Comparison of ENCODE assay signal across 1 cellular context in genomic region chr11:86922225-86922624, GRCh38.
TF ChIP-seq lines count a peak whose summit lies in the region.

No MANE protein-coding gene starts in this region.

TF ChIP-seq in K562, 482 proteins besides CTCF, POLR2A, EP300 and RAD21 (continued from another document):
- TF ChIP-seq, protein P1, sequence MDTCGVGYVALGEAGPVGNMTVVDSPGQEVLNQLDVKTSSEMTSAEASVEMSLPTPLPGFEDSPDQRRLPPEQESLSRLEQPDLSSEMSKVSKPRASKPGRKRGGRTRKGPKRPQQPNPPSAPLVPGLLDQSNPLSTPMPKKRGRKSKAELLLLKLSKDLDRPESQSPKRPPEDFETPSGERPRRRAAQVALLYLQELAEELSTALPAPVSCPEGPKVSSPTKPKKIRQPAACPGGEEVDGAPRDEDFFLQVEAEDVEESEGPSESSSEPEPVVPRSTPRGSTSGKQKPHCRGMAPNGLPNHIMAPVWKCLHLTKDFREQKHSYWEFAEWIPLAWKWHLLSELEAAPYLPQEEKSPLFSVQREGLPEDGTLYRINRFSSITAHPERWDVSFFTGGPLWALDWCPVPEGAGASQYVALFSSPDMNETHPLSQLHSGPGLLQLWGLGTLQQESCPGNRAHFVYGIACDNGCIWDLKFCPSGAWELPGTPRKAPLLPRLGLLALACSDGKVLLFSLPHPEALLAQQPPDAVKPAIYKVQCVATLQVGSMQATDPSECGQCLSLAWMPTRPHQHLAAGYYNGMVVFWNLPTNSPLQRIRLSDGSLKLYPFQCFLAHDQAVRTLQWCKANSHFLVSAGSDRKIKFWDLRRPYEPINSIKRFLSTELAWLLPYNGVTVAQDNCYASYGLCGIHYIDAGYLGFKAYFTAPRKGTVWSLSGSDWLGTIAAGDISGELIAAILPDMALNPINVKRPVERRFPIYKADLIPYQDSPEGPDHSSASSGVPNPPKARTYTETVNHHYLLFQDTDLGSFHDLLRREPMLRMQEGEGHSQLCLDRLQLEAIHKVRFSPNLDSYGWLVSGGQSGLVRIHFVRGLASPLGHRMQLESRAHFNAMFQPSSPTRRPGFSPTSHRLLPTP (IDR thresholded peaks at IDR 0.05; ENCODE audit: borderline replicate concordance, extremely low read depth, insufficient read length) = no peak
- no peak for TF ChIP-seq PHF21A (IDR thresholded peaks at IDR 0.05; ENCODE audit: borderline replicate concordance, low read depth)
- no peak for TF ChIP-seq PATZ1 (CRISPR knock-in tag; IDR thresholded peaks at IDR 0.05; ENCODE audit: borderline replicate concordance)
- TF ChIP-seq PTBP1 (IDR thresholded peaks at IDR 0.05; ENCODE audit: low read depth, low read length) = no peak
- no peak for TF ChIP-seq E2F5 (CRISPR knock-in tag; IDR thresholded peaks at IDR 0.05)
- no peak for TF ChIP-seq DPF2 (IDR thresholded peaks at IDR 0.05)
- TF ChIP-seq FOXA1 (IDR thresholded peaks at IDR 0.05; ENCODE audit: borderline replicate concordance) = no peak
- TF ChIP-seq BCOR (IDR thresholded peaks at IDR 0.05) = 0 out of 2 replicates have a peak, but pooled peaks have one; percentile 16
- no peak for TF ChIP-seq SNRNP70 (optimal IDR thresholded peaks at IDR 0.05; ENCODE audit: low read depth, low read length)
- no peak for TF ChIP-seq MIER1 (IDR thresholded peaks at IDR 0.05; ENCODE audit: low read depth)
- TF ChIP-seq NR4A1 (CRISPR knock-in tag; IDR thresholded peaks at IDR 0.05) = no peak
- no peak for TF ChIP-seq NR4A1 (tag; IDR thresholded peaks at IDR 0.05)
- no peak for TF ChIP-seq ZKSCAN8 (CRISPR knock-in tag; IDR thresholded peaks at IDR 0.05)
- no peak for TF ChIP-seq NFIX (CRISPR knock-in tag; IDR thresholded peaks at IDR 0.05; ENCODE audit: low read depth)
- no peak for TF ChIP-seq NR2C1 (IDR thresholded peaks at IDR 0.05)
- no peak for TF ChIP-seq NR2C1 (tag; IDR thresholded peaks at IDR 0.05)
- TF ChIP-seq ID3 (CRISPR knock-in tag; IDR thresholded peaks at IDR 0.05) = no peak
- no peak for TF ChIP-seq ID3 (tag; IDR thresholded peaks at IDR 0.05)
- TF ChIP-seq, protein P2, sequence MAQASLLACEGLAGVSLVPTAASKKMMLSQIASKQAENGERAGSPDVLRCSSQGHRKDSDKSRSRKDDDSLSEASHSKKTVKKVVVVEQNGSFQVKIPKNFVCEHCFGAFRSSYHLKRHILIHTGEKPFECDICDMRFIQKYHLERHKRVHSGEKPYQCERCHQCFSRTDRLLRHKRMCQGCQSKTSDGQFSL (CRISPR knock-in tag; IDR thresholded peaks at IDR 0.05) = no peak
- TF ChIP-seq, protein P2 (tag; IDR thresholded peaks at IDR 0.05) = no peak
- peak; percentile 55 for TF ChIP-seq RBM25 (IDR thresholded peaks at IDR 0.05; ENCODE audit: low read depth, low read length, severe bottlenecking)
- TF ChIP-seq ETS1 (conservative IDR thresholded peaks at IDR 0.05; ENCODE audit: control insufficient read depth, low read depth, low read length) = no peak
- TF ChIP-seq GABPB2 (CRISPR knock-in tag; conservative IDR thresholded peaks at IDR 0.05) = no peak
- no peak for TF ChIP-seq SRSF9 (IDR thresholded peaks at IDR 0.05; ENCODE audit: borderline replicate concordance, low read depth, low read length)
- TF ChIP-seq ZNF121 (CRISPR knock-in tag; conservative IDR thresholded peaks at IDR 0.05) = peak; percentile 68
